Comparison of ENCODE assay signal across 26 cellular contexts in the genomic region with DNA sequence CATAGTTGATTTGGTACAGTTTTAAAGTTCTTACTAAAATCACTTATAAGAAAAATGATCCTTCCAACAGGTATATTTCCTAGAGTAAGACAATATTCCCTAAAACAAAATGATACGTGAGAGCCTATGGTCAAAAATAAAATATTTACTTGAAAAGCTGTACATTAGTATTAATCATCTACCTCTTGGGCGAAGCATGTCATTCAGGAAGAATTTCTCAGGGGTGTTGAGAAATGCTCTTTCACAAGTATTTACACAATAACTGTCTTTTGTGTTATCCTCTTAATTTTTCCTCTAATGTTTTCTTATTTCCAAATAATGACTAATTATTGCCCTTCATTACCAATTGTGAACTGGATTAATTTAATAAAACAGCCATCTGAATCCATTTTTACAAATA.
"Had no signal": no experiment of that assay in that cellular context is flagged by ENCODE, and none has a peak within 500 bp of the region (broad histone marks: within the 10 kb centered on the region; RNA-seq: fewer than 3 reads in every experiment).

No MANE protein-coding gene starts in this region.

- H3K4me1 Mint-ChIP-seq: mesothelial cell of epicardium; naive B cell; stimulated activated naive CD8-positive, alpha-beta T cell treated with anti-CD3 and anti-CD28 coated beads, Interleukin-15, amount 100 ng/mL, for 72 hours had no signal

- H3K4me3 ChIP-seq: coronary artery, gastrocnemius medialis, heart right ventricle, left lung, mucosa of descending colon, pancreas, right lobe of liver, suprapubic skin, vagina had no signal

- H3K4me3 Mint-ChIP-seq: mesothelial cell of epicardium; naive B cell; natural killer cell treated with Interleukin-12 subunit alpha and Interleukin-12 subunit beta and Interleukin-15 and Interleukin-18, amount 100 ng/mL, for 72 hours; neural crest cell; stimulated activated naive CD8-positive, alpha-beta T cell treated with anti-CD3 and anti-CD28 coated beads, Interleukin-15, amount 100 ng/mL, for 72 hours had no signal

- H3K9me3 ChIP-seq: gastrocnemius medialis, neutrophil, pancreas, right lobe of liver, suprapubic skin, vagina had no signal

- H3K27me3 ChIP-seq: gastrocnemius medialis, heart right ventricle, left lung, neutrophil, pancreas, right lobe of liver, suprapubic skin, vagina had no signal

- H3K27ac Mint-ChIP-seq: mesothelial cell of epicardium; naive B cell; natural killer cell treated with Interleukin-12 subunit alpha and Interleukin-12 subunit beta and Interleukin-15 and Interleukin-18, amount 100 ng/mL, for 72 hours; stimulated activated naive CD8-positive, alpha-beta T cell treated with anti-CD3 and anti-CD28 coated beads, Interleukin-15, amount 100 ng/mL, for 72 hours had no signal

- ATAC-seq: gastrocnemius medialis; heart right ventricle; left cardiac atrium; left lung; mucosa of descending colon; natural killer cell treated with Interleukin-12 subunit alpha and Interleukin-12 subunit beta and Interleukin-15 and Interleukin-18, amount 100 ng/mL, for 72 hours; pancreas; right lobe of liver; stimulated activated naive CD8-positive, alpha-beta T cell treated with anti-CD3 and anti-CD28 coated beads, Interleukin-15, amount 100 ng/mL, for 72 hours had no signal

- H3K36me3 ChIP-seq: gastrocnemius medialis, heart right ventricle, left lung, neutrophil, pancreas, right lobe of liver, suprapubic skin, vagina had no signal

- DNase-seq: dermis blood vessel endothelial cell; effector memory CD4-positive, alpha-beta T cell; gastrocnemius medialis; heart right ventricle; hippocampal formation; left cardiac atrium; left lung; mesenchymal stem cell; mucosa of descending colon; naive B cell; pancreas; right lobe of liver; small intestine; stimulated activated CD4-positive, alpha-beta T cell treated with anti-CD3 and anti-CD28 coated beads, Interleukin-15, amount 100 ng/mL, for 24 hours; stimulated activated CD4-positive, alpha-beta T cell treated with anti-CD3 and anti-CD28 coated beads, Interleukin-4, amount 100 ng/mL, for 1 hour; stimulated activated CD8-positive, alpha-beta memory T cell treated with anti-CD3 and anti-CD28 coated beads, Interleukin-4, amount 100 ng/mL, for 48 hours; stimulated activated naive CD4-positive, alpha-beta T cell; stimulated activated naive CD8-positive, alpha-beta T cell treated with anti-CD3 and anti-CD28 coated beads, Interleukin-15, amount 100 ng/mL, for 72 hours; trophoblast cell had no signal

- H3K27ac ChIP-seq: coronary artery, gastrocnemius medialis, heart right ventricle, left lung, neutrophil, pancreas, right lobe of liver, suprapubic skin, vagina had no signal

- H3K4me1 ChIP-seq: gastrocnemius medialis, heart right ventricle, left lung, pancreas, right lobe of liver, suprapubic skin, vagina had no signal

- H3K27me3 Mint-ChIP-seq: naive B cell; natural killer cell treated with Interleukin-12 subunit alpha and Interleukin-12 subunit beta and Interleukin-15 and Interleukin-18, amount 100 ng/mL, for 72 hours; stimulated activated naive CD8-positive, alpha-beta T cell treated with anti-CD3 and anti-CD28 coated beads, Interleukin-15, amount 100 ng/mL, for 72 hours had no signal

- H3K36me3 Mint-ChIP-seq: mesothelial cell of epicardium; naive B cell; natural killer cell treated with Interleukin-12 subunit alpha and Interleukin-12 subunit beta and Interleukin-15 and Interleukin-18, amount 100 ng/mL, for 72 hours had no signal
